ENCODE assay signal across 8 cellular contexts in genomic region chr6:12012566-12013367, GRCh38. TPM values are rescaled to one million over a fixed set of nuclear protein-coding genes. Genes with fewer than 3 reads are reported as not detected.
A peak's percentile ranks its signal among the peaks of the same experiment; 100 is the strongest.
DNase-seq lines count a peak whose midpoint lies in the region; ATAC-seq and TF ChIP-seq lines count a peak whose summit lies in the region.

No MANE protein-coding gene starts in this region.

- intact Hi-C loops in ascending aorta (cut with DNase I) (loop anchor here (5.0 kb wide), 5 partner anchors 200 to 475 kb away; partner anchors contain the start of genes EDN1 and TMEM170B), aorta (cut with DNase I) (loop anchor here in 1 of 2 donors (10.0 kb wide), 1 partner anchor 408 kb away; no protein-coding TSS in a partner anchor)

- DNase-seq in NAMALWA (ENCODE audit: low spot score) = peak; percentile 82
- DNase-seq in T-helper 1 cell = peak; percentile 60 to 78 (median 72)
- peak in 1 of 2 donors; percentile 84 for DNase-seq in ascending aorta (ENCODE audit: low spot score in 2 of 2)
- DNase-seq in hepatic stellate cell (ENCODE audit: low spot score) = peak; percentile 78
- DNase-seq in putamen (ENCODE audit: low spot score) = peak; percentile 63
- peak; percentile 85 to 87 for DNase-seq in aorta

- peak overlapping the region; percentile 85 to 97 for H3K4me3 ChIP-seq in ascending aorta
- peak overlapping the region; percentile 70 to 100 for H3K4me3 ChIP-seq in aorta (ENCODE audit: low read length in 2 of 2)

- H3K36me3 ChIP-seq in ascending aorta = peaks cover under 1 to 13% of the 10 kb centered on the region in 2 donors
- H3K36me3 ChIP-seq in aorta (ENCODE audit: control insufficient read depth in 1 of 2, insufficient read depth in 2 of 2, low read length in 1 of 2) = no peaks in the 10 kb centered on the region

- ATAC-seq in aorta (ENCODE audit: low FRiP score) = peak; percentile 42
- ATAC-seq in HG03442 (IDR thresholded peaks at IDR 0.05; ENCODE audit: unreplicated experiment) = no peak

- H3K27ac ChIP-seq in ascending aorta = peak overlapping the region; percentile 98 to 99
- peak overlapping the region; percentile 72 to 77 for H3K27ac ChIP-seq in aorta (ENCODE audit: low read depth in 1 of 2, low read length in 2 of 2)

- H3K9me3 ChIP-seq in ascending aorta (no peaks in the 10 kb centered on the region), aorta (ENCODE audit: control insufficient read depth, low read length) (no peaks in the 10 kb centered on the region)

- TF ChIP-seq CTCF in ascending aorta (IDR thresholded peaks at IDR 0.05) = no peak

- TF ChIP-seq POLR2A in GM10847 (IDR thresholded peaks at IDR 0.05; ENCODE audit: extremely low read depth, insufficient read length) = peak; percentile 49

- H3K4me1 ChIP-seq in ascending aorta = peaks cover 6 to 12% of the 10 kb centered on the region in 2 donors
- no peaks in the 10 kb centered on the region for H3K4me1 ChIP-seq in aorta (ENCODE audit: control insufficient read depth in 1 of 2, insufficient read depth in 2 of 2, low read length in 2 of 2)

- no peaks in the 10 kb centered on the region for H3K27me3 ChIP-seq in ascending aorta
- no peaks in the 10 kb centered on the region for H3K27me3 ChIP-seq in aorta (ENCODE audit: control insufficient read depth in 1 of 2, insufficient read depth in 2 of 2, low read length in 1 of 2)

- WGBS in aorta, 2 donors = 0% methylated on average over 32 to 62 of the region's 62 CpGs

RNA-seq across cellular contexts. Expression of gene HIVEP1, which starts 0.7 kb away (rescaled TPM):
- total RNA-seq in ascending aorta (31.7 TPM), aorta (10 to 100 TPM; 26.7 to 40.8 TPM)
- 1 to 10 TPM; 5.2 to 6.8 TPM for polyA plus RNA-seq in aorta
